ENCODE assay signal across 24 cellular contexts in the genomic region with DNA sequence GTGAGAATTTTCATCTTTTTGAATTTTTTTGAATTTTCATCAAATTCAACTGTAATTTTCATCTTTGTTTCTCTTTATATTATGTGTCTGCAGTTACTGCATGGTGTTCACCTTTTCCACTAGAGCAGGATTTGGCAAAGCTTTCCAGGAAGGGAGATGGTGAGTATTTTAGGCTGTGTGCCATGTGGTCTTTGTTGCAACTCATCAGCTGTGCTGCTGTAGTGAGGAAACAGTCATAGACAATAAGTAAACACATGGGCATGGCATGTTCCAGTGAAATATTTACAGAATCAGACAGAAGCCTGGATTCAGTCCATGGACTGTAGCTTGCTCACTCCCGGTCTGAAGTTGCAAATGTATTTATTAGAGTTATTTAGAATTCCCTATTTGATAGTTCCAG.
DNase-seq lines count a peak whose midpoint lies in the region; ATAC-seq and TF ChIP-seq lines count a peak whose summit lies in the region.
"Had no signal": no experiment of that assay in that cellular context is flagged by ENCODE, and none has a peak within 500 bp of the region (broad histone marks: within the 10 kb centered on the region; RNA-seq: fewer than 3 reads in every experiment).

No MANE protein-coding gene starts in this region.

- H3K4me3 ChIP-seq in fibroblast of mammary gland (ENCODE audit: control insufficient read depth, low read depth, low read length) (no peak overlapping the region), skeletal muscle cell (ENCODE audit: low read depth, low read length) (no peak overlapping the region)
- H3K4me3 ChIP-seq: BLaER1 treated with 17β-estradiol and CSF1 and Interleukin-3, amounts not matched to agents 10 nM and 100 nM; left ventricle myocardium inferior; skin epidermis had no signal

- ATAC-seq in HG03378 (IDR thresholded peaks at IDR 0.05; ENCODE audit: unreplicated experiment), result no peak
- ATAC-seq: WTC11 had no signal

- no peak for TF ChIP-seq CTCF in fibroblast of mammary gland (conservative IDR thresholded peaks at IDR 0.05; ENCODE audit: control insufficient read depth, insufficient read depth, low read depth, low read length)

- DNase-seq in SHP77 (lab: John Stamatoyannopoulos, UW) (peak; percentile 10 to 15), SHP77 treated with DMSO at 0.1 percent for 48 hours (lab: John Stamatoyannopoulos, UW) (no peak), NCI-H774 (lab: John Stamatoyannopoulos, UW) (peak; percentile 53), fibroblast of mammary gland (ENCODE audit: low read depth) (peak; percentile 79), skeletal muscle cell (ENCODE audit: low read depth) (peak; percentile 47), germinal center (ENCODE audit: low spot score) (no peak), 8988T (no peak)
- DNase-seq: activated CD4-positive, alpha-beta memory T cell treated with anti-CD3 and anti-CD28 coated beads for 36 hours; activated effector memory CD4-positive, alpha-beta T cell treated with anti-CD3 and anti-CD28 coated beads, Interleukin-2, amount 50 U/mL, for 16 hours; activated T-cell treated with anti-CD3 and anti-CD28 coated beads for 4 hours; foreskin fibroblast; H9; KG1; left ventricle myocardium inferior; MV-4-11; NCI-H2107; NCI-H524; stimulated activated CD4-positive, alpha-beta T cell treated with anti-CD3 and anti-CD28 coated beads, Interleukin-1b, Interleukin-23, amount 100 ng/mL, for 48 hours; substantia nigra; T-helper 9 cell had no signal

Comparison
In these comparisons a context has a peak if more than half of its experiments do, and no peak if none do; other contexts are left out.
1. DNase-seq: peak in SHP77 (2 of 2), NCI-H774 (single experiment), fibroblast of mammary gland (single experiment) and skeletal muscle cell (single experiment); none in SHP77 treated with DMSO at 0.1 percent for 48 hours (single experiment), germinal center (single experiment) and 8988T (single experiment).